Comparison of ENCODE assay signal across 18 cellular contexts in genomic region chr1:188660573-188660972, GRCh38.
A peak's percentile ranks its signal among the peaks of the same experiment; 100 is the strongest.
DNase-seq lines count a peak whose midpoint lies in the region; ATAC-seq and TF ChIP-seq lines count a peak whose summit lies in the region.
"Had no signal": no experiment of that assay in that cellular context is flagged by ENCODE, and none has a peak within 500 bp of the region (broad histone marks: within the 10 kb centered on the region; RNA-seq: fewer than 3 reads in every experiment).

No MANE protein-coding gene starts in this region.

- no peak overlapping the region for H4K8ac ChIP-seq in mesenchymal stem cell (ENCODE audit: low read length)

- H3K4me2 ChIP-seq in SK-N-SH: no peak overlapping the region
- no peak overlapping the region for H3K4me2 ChIP-seq in SU-DHL-6 (ENCODE audit: low read depth, low read length, poor library complexity, severe bottlenecking)
- H3K4me2 ChIP-seq in mesenchymal stem cell (ENCODE audit: low read length, poor library complexity, severe bottlenecking): no peak overlapping the region
- H3K4me2 ChIP-seq: BLaER1 treated with 17β-estradiol and CSF1 and Interleukin-3, amounts not matched to agents 10 nM and 100 nM had no signal

- H3K9me2 ChIP-seq in SK-N-SH (no peaks in the 10 kb centered on the region), SU-DHL-6 (replicated peaks; ENCODE audit: insufficient read depth, low read length) (no peaks in the 10 kb centered on the region)

- H3K4ac ChIP-seq in mesenchymal stem cell (ENCODE audit: low read depth in 1 of 2, low read length in 2 of 2): no peak overlapping the region

- no peak overlapping the region for H3K4me3 Mint-ChIP-seq in T-helper 17 cell
- H3K4me3 Mint-ChIP-seq: B cell; CD4-positive, alpha-beta T cell; CD8-positive, alpha-beta T cell had no signal

- no peaks in the 10 kb centered on the region; a peak in 1 of 4 replicates for H3K4me1 ChIP-seq in SK-N-SH (ENCODE audit: control insufficient read depth in 1 of 2, insufficient read depth in 2 of 2, low read depth in 1 of 2, low read length in 1 of 2)
- no peaks in the 10 kb centered on the region for H3K4me1 ChIP-seq in mesenchymal stem cell (ENCODE audit: control insufficient read depth, insufficient read depth, low read depth, low read length)
- H3K4me1 ChIP-seq in right cardiac atrium (ENCODE audit: control insufficient read depth, insufficient read depth, low read length): no peaks in the 10 kb centered on the region
- H3K4me1 ChIP-seq: BLaER1 treated with 17β-estradiol and CSF1 and Interleukin-3, amounts not matched to agents 10 nM and 100 nM; Caco-2 had no signal

- H2AK5ac ChIP-seq in mesenchymal stem cell (ENCODE audit: low read length, severe bottlenecking): no peak overlapping the region

- H3K27ac ChIP-seq in SK-N-SH (ENCODE audit: low read depth in 2 of 2, low read length in 1 of 2): peak overlapping the region in 1 of 2 experiments; percentile 73; a peak in 1 of 4 replicates
- H3K27ac ChIP-seq in SU-DHL-6 (ENCODE audit: low read depth, low read length): no peak overlapping the region
- no peak overlapping the region for H3K27ac ChIP-seq in mesenchymal stem cell (ENCODE audit: low read length, poor library complexity, severe bottlenecking)
- no peak overlapping the region for H3K27ac ChIP-seq in right cardiac atrium (ENCODE audit: low read length)
- H3K27ac ChIP-seq: BLaER1 treated with 17β-estradiol and CSF1 and Interleukin-3, amounts not matched to agents 10 nM and 100 nM; C4-2B had no signal

- no peak overlapping the region for H3K27ac Mint-ChIP-seq in T-helper 17 cell
- H3K27ac Mint-ChIP-seq: B cell; CD4-positive, alpha-beta T cell; CD8-positive, alpha-beta T cell had no signal

- H3K79me2 ChIP-seq in SK-N-SH (ENCODE audit: insufficient read depth): no peaks in the 10 kb centered on the region
- H3K79me2 ChIP-seq in SU-DHL-6 (ENCODE audit: insufficient read depth, low read length): no peaks in the 10 kb centered on the region

- H3K79me1 ChIP-seq in mesenchymal stem cell (replicated peaks; ENCODE audit: low read length, poor library complexity, severe bottlenecking): no peaks in the 10 kb centered on the region

- DNase-seq in SK-N-SH (no peak), mesenchymal stem cell (peak; percentile 7), SIG-M5 treated with dmso at 0.1 percent for 504 hours (lab: John Stamatoyannopoulos, UW; ENCODE audit: unreplicated experiment) (no peak), right cardiac atrium (no peak), T-helper 17 cell (no peak)
- DNase-seq: 8988T; ACHN; AML-193; Caco-2; Calu3; CD4-positive, alpha-beta T cell; CD8-positive, alpha-beta T cell; DMS79 treated with DMSO at 0.1 percent for 48 hours; GF-D8 had no signal

- no peak overlapping the region for H4K91ac ChIP-seq in mesenchymal stem cell (ENCODE audit: low read length)

- no peaks in the 10 kb centered on the region for H3F3A ChIP-seq in SK-N-SH (replicated peaks; ENCODE audit: insufficient read depth)
- no peaks in the 10 kb centered on the region for H3F3A ChIP-seq in SU-DHL-6 (ENCODE audit: insufficient read depth)

- H3K9ac ChIP-seq in SK-N-SH: no peak overlapping the region
- H3K9ac ChIP-seq in SU-DHL-6 (ENCODE audit: low read length): no peak overlapping the region
- H3K9ac ChIP-seq in mesenchymal stem cell (ENCODE audit: low read length): no peak overlapping the region
- H3K9ac ChIP-seq: BLaER1 treated with 17β-estradiol and CSF1 and Interleukin-3, amounts not matched to agents 10 nM and 100 nM had no signal

- H3K14ac ChIP-seq in mesenchymal stem cell (ENCODE audit: low read length in 2 of 2): no peak overlapping the region

- POLR2A ChIA-PET in SK-N-SH (lab: Yijun Ruan, JAX): no interaction called here

- H3K27me3 ChIP-seq in SK-N-SH (ENCODE audit: insufficient read depth) (no peaks in the 10 kb centered on the region), SU-DHL-6 (ENCODE audit: low read length) (no peaks in the 10 kb centered on the region), mesenchymal stem cell (ENCODE audit: control insufficient read depth in 1 of 2, insufficient read depth in 1 of 2, low read length in 2 of 2) (no peaks in the 10 kb centered on the region), right cardiac atrium (ENCODE audit: control insufficient read depth, insufficient read depth) (no peaks in the 10 kb centered on the region)
- H3K27me3 ChIP-seq: BLaER1 treated with 17β-estradiol and CSF1 and Interleukin-3, amounts not matched to agents 10 nM and 100 nM had no signal

- no peaks in the 10 kb centered on the region for H3K27me3 Mint-ChIP-seq in T-helper 17 cell
- H3K27me3 Mint-ChIP-seq: B cell; CD4-positive, alpha-beta T cell had no signal

- H3K18ac ChIP-seq in mesenchymal stem cell (ENCODE audit: low read depth in 1 of 2, low read length in 2 of 2): no peak overlapping the region

- H3K4me1 Mint-ChIP-seq in T-helper 17 cell: no peaks in the 10 kb centered on the region
- H3K4me1 Mint-ChIP-seq: B cell had no signal

- no peak overlapping the region for H2AFZ ChIP-seq in SK-N-SH (ENCODE audit: low read depth)
- peak overlapping the region; percentile 26 for H2AFZ ChIP-seq in SU-DHL-6 (ENCODE audit: low read depth, low read length, severe bottlenecking)
- no peak overlapping the region for H2AFZ ChIP-seq in mesenchymal stem cell (ENCODE audit: low read depth, low read length)

- H3K36me3 ChIP-seq in SK-N-SH (replicated peaks in 1 of 2; ENCODE audit: control insufficient read depth in 1 of 2, insufficient read depth in 2 of 2, low read length in 1 of 2) (no peaks in the 10 kb centered on the region), SU-DHL-6 (ENCODE audit: low read length) (no peaks in the 10 kb centered on the region), mesenchymal stem cell (ENCODE audit: control insufficient read depth in 1 of 2, insufficient read depth in 2 of 2, low read depth in 1 of 2, low read length in 2 of 2) (no peaks in the 10 kb centered on the region)
- H3K36me3 ChIP-seq: BLaER1 treated with 17β-estradiol and CSF1 and Interleukin-3, amounts not matched to agents 10 nM and 100 nM had no signal

- H2BK15ac ChIP-seq in mesenchymal stem cell (ENCODE audit: low read depth, poor library complexity, severe bottlenecking): no peak overlapping the region

- intact Hi-C loops in right cardiac atrium (cut with DNase I): no loop called here

- no peak for ATAC-seq in right cardiac atrium
- ATAC-seq in T-helper 17 cell: no peak
- ATAC-seq: CD8-positive, alpha-beta T cell had no signal

- H2BK5ac ChIP-seq in mesenchymal stem cell (ENCODE audit: low read depth, low read length, poor library complexity, severe bottlenecking): no peak overlapping the region

- H3K36me3 Mint-ChIP-seq in T-helper 17 cell (ENCODE audit: low read depth): no peaks in the 10 kb centered on the region
- H3K36me3 Mint-ChIP-seq: CD8-positive, alpha-beta T cell had no signal

- H3K4me3 ChIP-seq in SK-N-SH (ENCODE audit: low read depth in 2 of 2, low read length in 1 of 2): no peak overlapping the region
- no peak overlapping the region for H3K4me3 ChIP-seq in SU-DHL-6 (ENCODE audit: insufficient read depth, low read length, poor library complexity, severe bottlenecking)
- no peak overlapping the region for H3K4me3 ChIP-seq in mesenchymal stem cell (ENCODE audit: insufficient read depth in 1 of 2, low read depth in 1 of 2, low read length in 2 of 2)
- H3K4me3 ChIP-seq in right cardiac atrium (ENCODE audit: low read length): no peak overlapping the region
- H3K4me3 ChIP-seq: BLaER1 treated with 17β-estradiol and CSF1 and Interleukin-3, amounts not matched to agents 10 nM and 100 nM had no signal

- H3K23ac ChIP-seq in mesenchymal stem cell (ENCODE audit: low read length in 2 of 2): no peak overlapping the region

- H2BK120ac ChIP-seq in mesenchymal stem cell (ENCODE audit: low read depth, low read length): no peak overlapping the region

- no peaks in the 10 kb centered on the region for H4K20me1 ChIP-seq in SK-N-SH (ENCODE audit: insufficient read depth)
- no peaks in the 10 kb centered on the region for H4K20me1 ChIP-seq in SU-DHL-6 (ENCODE audit: low read depth, low read length)
- H4K20me1 ChIP-seq: BLaER1 treated with 17β-estradiol and CSF1 and Interleukin-3, amounts not matched to agents 10 nM and 100 nM had no signal

- no peak overlapping the region for H2BK12ac ChIP-seq in mesenchymal stem cell (ENCODE audit: low read length in 2 of 2)

- H3K9me3 ChIP-seq in SK-N-SH (no peaks in the 10 kb centered on the region), SU-DHL-6 (ENCODE audit: insufficient read depth, low read length) (no peaks in the 10 kb centered on the region), mesenchymal stem cell (ENCODE audit: control insufficient read depth, low read length) (peaks cover under 1% of the 10 kb centered on the region), right cardiac atrium (ENCODE audit: control insufficient read depth, low read length) (no peaks in the 10 kb centered on the region), T-helper 17 cell (ENCODE audit: control insufficient read depth, low read length, poor library complexity, severe bottlenecking) (no peaks in the 10 kb centered on the region)
- H3K9me3 ChIP-seq: BLaER1 treated with 17β-estradiol and CSF1 and Interleukin-3, amounts not matched to agents 10 nM and 100 nM; Caco-2 had no signal

- TF ChIP-seq CTCF in SK-N-SH (IDR thresholded peaks at IDR 0.05) (no peak), SU-DHL-6 (IDR thresholded peaks at IDR 0.05; ENCODE audit: insufficient read depth, low read length, poor library complexity, severe bottlenecking) (no peak)

- TF ChIP-seq EP300 in SK-N-SH (IDR thresholded peaks at IDR 0.05; ENCODE audit: borderline replicate concordance in 1 of 2, low read depth in 1 of 2, low read length in 1 of 2): peak in 1 of 2 experiments; percentile 42; a peak in 1 of 4 replicates

- CTCF ChIA-PET in SK-N-SH (lab: Yijun Ruan, JAX): no interaction called here

- no peak for TF ChIP-seq RAD21 in SK-N-SH (IDR thresholded peaks at IDR 0.05; ENCODE audit: low read length)

TF ChIP-seq in SK-N-SH, 30 proteins besides CTCF, POLR2A, EP300 and RAD21:
- TF ChIP-seq TCF12 (IDR thresholded peaks at IDR 0.05): peak; percentile 54
- TF ChIP-seq YY1 (IDR thresholded peaks at IDR 0.05; ENCODE audit: low read depth): no peak
- 0 out of 2 replicates have a peak, but pooled peaks have one; percentile 37 for TF ChIP-seq PBX3 (IDR thresholded peaks at IDR 0.05)
- 0 out of 2 replicates have a peak, but pooled peaks have one; percentile 11 for TF ChIP-seq JUND (IDR thresholded peaks at IDR 0.05)
